3 cellular contexts compared by ENCODE assay signal in genomic region chr7:133082390-133082766, GRCh38.
TF ChIP-seq lines count a peak whose summit lies in the region.

No MANE protein-coding gene starts in this region.

TF ChIP-seq in SK-N-SH, 30 proteins besides CTCF, POLR2A, EP300 and RAD21:
- TF ChIP-seq TEAD4 (IDR thresholded peaks at IDR 0.05; ENCODE audit: borderline replicate concordance, insufficient read depth) (no peak), GABPA (IDR thresholded peaks at IDR 0.05; ENCODE audit: low read depth) (no peak), MXI1 (IDR thresholded peaks at IDR 0.05; ENCODE audit: low read depth, low read length) (no peak), CHD2 (IDR thresholded peaks at IDR 0.05; ENCODE audit: low read length, partially characterized antibody) (no peak), FOXM1 (IDR thresholded peaks at IDR 0.05; ENCODE audit: low read depth) (no peak), MEF2A (IDR thresholded peaks at IDR 0.05; ENCODE audit: borderline replicate concordance, low read depth) (no peak), SMC3 (IDR thresholded peaks at IDR 0.05; ENCODE audit: low read depth, low read length) (no peak), NFIC (IDR thresholded peaks at IDR 0.05; ENCODE audit: borderline replicate concordance) (no peak), EZH2phosphoT487 (IDR thresholded peaks at IDR 0.05; ENCODE audit: borderline replicate concordance, low read depth) (no peak), POLR2AphosphoS5 (IDR thresholded peaks at IDR 0.05; ENCODE audit: low read depth, low read length) (no peak), ELF1 (IDR thresholded peaks at IDR 0.05) (no peak), JUND (IDR thresholded peaks at IDR 0.05) (no peak), NRF1 (IDR thresholded peaks at IDR 0.05; ENCODE audit: low read depth, low read length) (no peak), TCF12 (IDR thresholded peaks at IDR 0.05) (no peak), SIN3A (IDR thresholded peaks at IDR 0.05; ENCODE audit: borderline replicate concordance, low read depth, low read length) (no peak)
- TF ChIP-seq, protein P1, sequence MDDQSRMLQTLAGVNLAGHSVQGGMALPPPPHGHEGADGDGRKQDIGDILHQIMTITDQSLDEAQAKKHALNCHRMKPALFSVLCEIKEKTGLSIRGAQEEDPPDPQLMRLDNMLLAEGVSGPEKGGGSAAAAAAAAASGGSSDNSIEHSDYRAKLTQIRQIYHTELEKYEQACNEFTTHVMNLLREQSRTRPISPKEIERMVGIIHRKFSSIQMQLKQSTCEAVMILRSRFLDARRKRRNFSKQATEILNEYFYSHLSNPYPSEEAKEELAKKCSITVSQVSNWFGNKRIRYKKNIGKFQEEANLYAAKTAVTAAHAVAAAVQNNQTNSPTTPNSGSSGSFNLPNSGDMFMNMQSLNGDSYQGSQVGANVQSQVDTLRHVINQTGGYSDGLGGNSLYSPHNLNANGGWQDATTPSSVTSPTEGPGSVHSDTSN (IDR thresholded peaks at IDR 0.05): no peak

TF ChIP-seq in SK-N-SH treated with all-trans-retinoic acid at 6 μM for 48 hours, 23 proteins besides CTCF, POLR2A, EP300 and RAD21:
- TF ChIP-seq ISL1 (CRISPR knock-in tag; IDR thresholded peaks at IDR 0.05) (no peak), ZNF565 (CRISPR knock-in tag; conservative IDR thresholded peaks at IDR 0.05; ENCODE audit: low read depth) (no peak), PATZ1 (CRISPR knock-in tag; IDR thresholded peaks at IDR 0.05; ENCODE audit: borderline replicate concordance) (no peak), BACH2 (CRISPR knock-in tag; IDR thresholded peaks at IDR 0.05; ENCODE audit: borderline replicate concordance) (no peak), TSHZ2 (CRISPR knock-in tag; IDR thresholded peaks at IDR 0.05) (no peak), TCF4 (CRISPR knock-in tag; IDR thresholded peaks at IDR 0.05; ENCODE audit: borderline replicate concordance) (no peak), ZNF8 (CRISPR knock-in tag; IDR thresholded peaks at IDR 0.05) (no peak), TOX (CRISPR knock-in tag; IDR thresholded peaks at IDR 0.05; ENCODE audit: borderline replicate concordance) (no peak)
- TF ChIP-seq, protein P2, sequence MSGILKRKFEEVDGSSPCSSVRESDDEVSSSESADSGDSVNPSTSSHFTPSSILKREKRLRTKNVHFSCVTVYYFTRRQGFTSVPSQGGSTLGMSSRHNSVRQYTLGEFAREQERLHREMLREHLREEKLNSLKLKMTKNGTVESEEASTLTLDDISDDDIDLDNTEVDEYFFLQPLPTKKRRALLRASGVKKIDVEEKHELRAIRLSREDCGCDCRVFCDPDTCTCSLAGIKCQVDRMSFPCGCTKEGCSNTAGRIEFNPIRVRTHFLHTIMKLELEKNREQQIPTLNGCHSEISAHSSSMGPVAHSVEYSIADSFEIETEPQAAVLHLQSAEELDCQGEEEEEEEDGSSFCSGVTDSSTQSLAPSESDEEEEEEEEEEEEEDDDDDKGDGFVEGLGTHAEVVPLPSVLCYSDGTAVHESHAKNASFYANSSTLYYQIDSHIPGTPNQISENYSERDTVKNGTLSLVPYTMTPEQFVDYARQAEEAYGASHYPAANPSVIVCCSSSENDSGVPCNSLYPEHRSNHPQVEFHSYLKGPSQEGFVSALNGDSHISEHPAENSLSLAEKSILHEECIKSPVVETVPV (CRISPR knock-in tag; IDR thresholded peaks at IDR 0.05): no peak

TF ChIP-seq in endothelial cell of umbilical vein, 7 proteins besides CTCF, POLR2A, EP300 and RAD21:
- TF ChIP-seq JUN (IDR thresholded peaks at IDR 0.05; ENCODE audit: borderline replicate concordance, insufficient read depth, insufficient read length, low read depth) (no peak), FOS (IDR thresholded peaks at IDR 0.05; ENCODE audit: borderline replicate concordance, insufficient read depth, low read length) (no peak), POLR2AphosphoS5 (IDR thresholded peaks at IDR 0.05; ENCODE audit: insufficient read depth, low read depth, low read length) (no peak), MYC (IDR thresholded peaks at IDR 0.05; ENCODE audit: low read depth, low read length) (no peak)
TF ChIP-seq in endothelial cell of umbilical vein: peak in this region for 0.
